Comparison of ENCODE assay signal across 16 cellular contexts in the genomic region with DNA sequence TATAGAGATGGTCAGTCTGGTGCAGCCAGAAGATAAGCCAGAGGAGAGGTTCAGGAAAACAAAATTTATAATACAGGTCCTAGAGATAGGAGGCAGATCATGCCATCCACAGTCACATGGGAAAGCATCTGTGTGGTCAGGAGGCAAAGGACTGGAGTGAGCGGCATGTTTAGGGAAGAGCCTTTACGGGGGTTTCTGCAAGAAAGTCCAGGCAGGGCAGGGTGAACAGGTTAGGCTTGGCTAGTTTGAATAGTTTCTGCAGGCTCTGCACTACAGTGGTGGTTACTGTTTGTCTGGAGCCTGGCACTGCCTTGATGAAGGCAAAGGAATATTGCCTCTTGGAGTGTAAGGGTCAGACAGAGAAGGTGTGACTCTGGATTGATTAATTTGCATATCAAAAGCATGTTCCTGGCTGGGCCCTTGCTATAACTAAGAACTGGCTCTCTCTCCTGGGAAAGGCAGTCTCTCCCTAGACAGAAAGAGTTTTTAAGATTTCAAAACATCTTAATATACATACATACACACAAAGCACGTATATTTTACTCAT.
DNase-seq lines count a peak whose midpoint lies in the region; ATAC-seq, FAIRE-seq and TF ChIP-seq lines count a peak whose summit lies in the region.
"Had no signal": no experiment of that assay in that cellular context is flagged by ENCODE, and none has a peak within 500 bp of the region (broad histone marks: within the 10 kb centered on the region; RNA-seq: fewer than 3 reads in every experiment).

No MANE protein-coding gene starts in this region.

- TF ChIP-seq POLR2A in H1 (IDR thresholded peaks at IDR 0.05; ENCODE audit: control extremely low read depth in 1 of 2, low read depth in 2 of 2, low read length in 2 of 2) (no peak), sigmoid colon (IDR thresholded peaks at IDR 0.05) (no peak)

- no peak overlapping the region for H2BK12ac ChIP-seq in H1 (ENCODE audit: low read depth, low read length)

- no peak overlapping the region for H4K91ac ChIP-seq in H1 (replicated peaks; ENCODE audit: insufficient read length, low read length)

- H3K4me1 Mint-ChIP-seq in GM23338: peaks cover 7% of the 10 kb centered on the region
- H3K4me1 Mint-ChIP-seq: CD4-positive, CD25-positive, alpha-beta regulatory T cell; IgD-negative memory B cell had no signal

- DNase-seq in GM23338 (ENCODE audit: low spot score) (peak; percentile 55), H1 (ENCODE audit: low read depth in 1 of 2, low spot score in 2 of 2) (no peak), islet precursor cell (peak; percentile 54), aorta (no peak), sigmoid colon (no peak), SJCRH30 (no peak), NOMO-1 treated with dmso at 0.1 percent for 144 hours (lab: John Stamatoyannopoulos, UW; ENCODE audit: unreplicated experiment) (no peak)
- DNase-seq: ACHN; Calu3; CD4-positive, CD25-positive, alpha-beta regulatory T cell; DMS 273 treated with DMSO at 0.1 percent for 48 hours; H9 had no signal

- H3K27me3 Mint-ChIP-seq in GM23338 (ENCODE audit: insufficient read depth, low read depth, poor library complexity): peaks cover 2% of the 10 kb centered on the region
- H3K27me3 Mint-ChIP-seq: CD4-positive, CD25-positive, alpha-beta regulatory T cell; IgD-negative memory B cell had no signal

- no peak overlapping the region for H2BK15ac ChIP-seq in H1 (ENCODE audit: low read length)

- TF ChIP-seq CTCF in GM23338 (conservative IDR thresholded peaks at IDR 0.05; ENCODE audit: low read depth in 2 of 2) (no peak), H1 (IDR thresholded peaks at IDR 0.05; ENCODE audit: control extremely low read depth in 1 of 3, insufficient read depth in 1 of 3, low read depth in 1 of 3, low read length in 3 of 3) (no peak), sigmoid colon (IDR thresholded peaks at IDR 0.05) (no peak)

- no peak overlapping the region for H3K18ac ChIP-seq in H1 (ENCODE audit: extremely low read depth, low read length)

- no peak overlapping the region for H3K27ac Mint-ChIP-seq in GM23338
- H3K27ac Mint-ChIP-seq: H9, IgD-negative memory B cell had no signal

- H4K20me1 ChIP-seq in GM23338 (replicated peaks; ENCODE audit: insufficient read depth) (no peaks in the 10 kb centered on the region), H1 (replicated peaks in 1 of 2; ENCODE audit: control insufficient read depth in 1 of 2, insufficient read depth in 2 of 2, low read length in 2 of 2) (no peaks in the 10 kb centered on the region)
- H4K20me1 ChIP-seq: BLaER1 treated with 17β-estradiol and CSF1 and Interleukin-3, amounts not matched to agents 10 nM and 100 nM had no signal

- H3K23me2 ChIP-seq in H1 (ENCODE audit: low read depth, low read length): no peaks in the 10 kb centered on the region

- H3K4ac ChIP-seq in H1 (replicated peaks; ENCODE audit: insufficient read length, low read depth, low read length): no peak overlapping the region

- H3K79me2 ChIP-seq in GM23338 (replicated peaks; ENCODE audit: insufficient read depth) (no peaks in the 10 kb centered on the region), H1 (ENCODE audit: control insufficient read depth in 1 of 2, insufficient read depth in 2 of 2, low read length in 2 of 2) (no peaks in the 10 kb centered on the region)

- peaks cover 8% of the 10 kb centered on the region; the same call in 1 of the 3 replicates for H3K9me3 Mint-ChIP-seq in GM23338

- H3K36me3 Mint-ChIP-seq in GM23338 (ENCODE audit: low read depth): no peaks in the 10 kb centered on the region
- H3K36me3 Mint-ChIP-seq: CD4-positive, CD25-positive, alpha-beta regulatory T cell; IgD-negative memory B cell had no signal

- H3K4me3 ChIP-seq in GM23338 (no peak overlapping the region), H1 (ENCODE audit: extremely low read depth in 1 of 4, insufficient read depth in 2 of 4, low read depth in 3 of 4, low read length in 4 of 4) (no peak overlapping the region), aorta (ENCODE audit: low read length in 2 of 2) (no peak overlapping the region), sigmoid colon (no peak overlapping the region), SJCRH30 (no peak overlapping the region)
- H3K4me3 ChIP-seq: BLaER1 treated with 17β-estradiol and CSF1 and Interleukin-3, amounts not matched to agents 10 nM and 100 nM; GM12878 had no signal

- no peak overlapping the region for H4K8ac ChIP-seq in H1 (ENCODE audit: extremely low read depth, insufficient read depth, low read length)

- no peaks in the 10 kb centered on the region for H3K9me2 ChIP-seq in GM23338 (ENCODE audit: insufficient read depth)

- H3K9ac ChIP-seq in H1 (replicated peaks in 1 of 4; ENCODE audit: extremely low read depth in 1 of 4, low read depth in 3 of 4, low read length in 3 of 4): no peak overlapping the region
- H3K9ac ChIP-seq: BLaER1 treated with 17β-estradiol and CSF1 and Interleukin-3, amounts not matched to agents 10 nM and 100 nM had no signal

- H2AK5ac ChIP-seq in H1 (ENCODE audit: low read depth, low read length): no peak overlapping the region

- WGBS in H1 (ENCODE audit: extremely low coverage in 1 of 2, insufficient coverage in 1 of 2, insufficient read length in 1 of 2, insufficient replicate concordance in 2 of 2, low coverage in 1 of 2, low lambda C conversion rate in 2 of 2, missing lambda C conversion rate in 1 of 2), 2 experiments: 81% methylated on average over 3 of the region's 3 CpGs; no CpG with 5 or more reads in 1 of the 2 experiments
- 87 to 92% methylated on average over 3 of the region's 3 CpGs for WGBS in aorta, 2 donors
- 51 to 65% methylated on average over 3 of the region's 3 CpGs for WGBS in sigmoid colon, 2 donors

- H3K9me3 ChIP-seq in H1 (ENCODE audit: insufficient read depth in 2 of 2, low read depth in 1 of 2, low read length in 1 of 2): 0 out of 4 replicates have a peak, but pooled peaks cover 0 to 4% of the 10 kb centered on the region in 2 experiments
- H3K9me3 ChIP-seq in aorta (ENCODE audit: control insufficient read depth, low read length): no peaks in the 10 kb centered on the region
- no peaks in the 10 kb centered on the region for H3K9me3 ChIP-seq in sigmoid colon
- H3K9me3 ChIP-seq in SJCRH30 (replicated peaks): no peaks in the 10 kb centered on the region

- no peak overlapping the region for H2BK20ac ChIP-seq in H1 (ENCODE audit: low read length)

- CTCF ChIA-PET in H1 (lab: Charles Lee; ENCODE audit: partially characterized antibody): no interaction called here

- no peaks in the 10 kb centered on the region for H3K79me1 ChIP-seq in H1 (ENCODE audit: low read depth, low read length)

- no peak overlapping the region for H3K4me3 Mint-ChIP-seq in GM23338
- H3K4me3 Mint-ChIP-seq: CD4-positive, CD25-positive, alpha-beta regulatory T cell; H9; IgD-negative memory B cell had no signal

- H3K56ac ChIP-seq in H1 (replicated peaks; ENCODE audit: insufficient read length, low read depth, low read length): no peak overlapping the region

- no peaks in the 10 kb centered on the region for H3K27me3 ChIP-seq in GM23338 (ENCODE audit: insufficient read depth)
- no peaks in the 10 kb centered on the region for H3K27me3 ChIP-seq in H1 (replicated peaks in 1 of 4; ENCODE audit: control insufficient read depth in 3 of 4, extremely low read depth in 1 of 4, insufficient read depth in 3 of 4, low read length in 3 of 4)
- no peaks in the 10 kb centered on the region for H3K27me3 ChIP-seq in aorta (ENCODE audit: control insufficient read depth in 1 of 2, insufficient read depth in 2 of 2, low read length in 1 of 2)
- H3K27me3 ChIP-seq in sigmoid colon: no peaks in the 10 kb centered on the region
- no peaks in the 10 kb centered on the region for H3K27me3 ChIP-seq in SJCRH30
- H3K27me3 ChIP-seq: BLaER1 treated with 17β-estradiol and CSF1 and Interleukin-3, amounts not matched to agents 10 nM and 100 nM had no signal

- peak; percentile 13 for FAIRE-seq in H1 (lab: Jason Lieb, UNC)
- FAIRE-seq: GM12878, GM18507 had no signal

- H3K27ac ChIP-seq in GM23338 (ENCODE audit: low read depth) (no peak overlapping the region), H1 (ENCODE audit: low read depth, low read length) (no peak overlapping the region), aorta (ENCODE audit: low read depth in 1 of 2, low read length in 2 of 2) (no peak overlapping the region), sigmoid colon (no peak overlapping the region), SJCRH30 (no peak overlapping the region)
- H3K27ac ChIP-seq: BLaER1 treated with 17β-estradiol and CSF1 and Interleukin-3, amounts not matched to agents 10 nM and 100 nM had no signal

- H3F3A ChIP-seq in GM23338 (replicated peaks; ENCODE audit: low read depth): no peaks in the 10 kb centered on the region

- H2AFZ ChIP-seq in GM23338 (no peak overlapping the region), H1 (ENCODE audit: low read length) (no peak overlapping the region)

- no peak overlapping the region for H3K23ac ChIP-seq in H1 (ENCODE audit: insufficient read length)

- H2BK120ac ChIP-seq in H1 (replicated peaks; ENCODE audit: low read depth, low read length): no peak overlapping the region

- TF ChIP-seq RAD21 in H1 (IDR thresholded peaks at IDR 0.05 in 1 of 2, conservative IDR thresholded peaks at IDR 0.05 in 1 of 2; ENCODE audit: low read depth in 2 of 2, low read length in 2 of 2): no peak

- no peak overlapping the region for H4K5ac ChIP-seq in H1 (ENCODE audit: insufficient read length, low read depth, low read length)

- H3K36me3 ChIP-seq in GM23338 (ENCODE audit: insufficient read depth) (no peaks in the 10 kb centered on the region), H1 (ENCODE audit: control insufficient read depth in 2 of 4, insufficient read depth in 4 of 4, low read length in 3 of 4) (no peaks in the 10 kb centered on the region), aorta (ENCODE audit: control insufficient read depth in 1 of 2, insufficient read depth in 2 of 2, low read length in 1 of 2) (no peaks in the 10 kb centered on the region), sigmoid colon (no peaks in the 10 kb centered on the region), SJCRH30 (no peaks in the 10 kb centered on the region)
- H3K36me3 ChIP-seq: BLaER1 treated with 17β-estradiol and CSF1 and Interleukin-3, amounts not matched to agents 10 nM and 100 nM had no signal

- POLR2A ChIA-PET in H1 (lab: Charles Lee; ENCODE audit: partially characterized antibody): no interaction called here

- ATAC-seq in GM23338: peak; percentile 88
- ATAC-seq in aorta (ENCODE audit: low FRiP score): peak; percentile 38
- ATAC-seq: GM12878 had no signal

- H3K4me2 ChIP-seq in GM23338 (no peak overlapping the region), H1 (ENCODE audit: insufficient read depth in 1 of 2, low read depth in 2 of 2, low read length in 2 of 2) (no peak overlapping the region)
- H3K4me2 ChIP-seq: BLaER1 treated with 17β-estradiol and CSF1 and Interleukin-3, amounts not matched to agents 10 nM and 100 nM had no signal

- intact Hi-C loops in aorta (cut with DNase I): no loop called here
- intact Hi-C loops in sigmoid colon (cut with DNase I): no loop called here

- no peak for TF ChIP-seq EP300 in H1 (IDR thresholded peaks at IDR 0.05; ENCODE audit: borderline replicate concordance in 1 of 2, low read depth in 2 of 2, low read length in 2 of 2)
- TF ChIP-seq EP300 in sigmoid colon (IDR thresholded peaks at IDR 0.05): no peak

- H3K4me1 ChIP-seq in GM23338 (ENCODE audit: insufficient read depth) (no peaks in the 10 kb centered on the region), H1 (replicated peaks in 1 of 4; ENCODE audit: control insufficient read depth in 3 of 4, insufficient read depth in 4 of 4, low read length in 3 of 4) (peaks cover 0 to 4% (median 2%) of the 10 kb centered on the region in 4 experiments; a peak in 2 of 7 replicates), aorta (ENCODE audit: control insufficient read depth in 1 of 2, insufficient read depth in 2 of 2, low read length in 2 of 2) (no peaks in the 10 kb centered on the region), sigmoid colon (no peaks in the 10 kb centered on the region), SJCRH30 (no peaks in the 10 kb centered on the region)
- H3K4me1 ChIP-seq: BLaER1 treated with 17β-estradiol and CSF1 and Interleukin-3, amounts not matched to agents 10 nM and 100 nM had no signal

- no peak overlapping the region for H2BK5ac ChIP-seq in H1 (ENCODE audit: low read depth, low read length)

- no peak overlapping the region for H3K14ac ChIP-seq in H1 (ENCODE audit: insufficient read length)

Comparison
In these comparisons a context has a peak if more than half of its experiments do, and no peak if none do; other contexts are left out.
1. DNase-seq: peak in GM23338 (single experiment) and islet precursor cell (single experiment); none in H1 (0 of 2), aorta (0 of 2), sigmoid colon (single experiment), SJCRH30 (0 of 2) and NOMO-1 treated with dmso at 0.1 percent for 144 hours (single experiment).